1 cellular context compared by ENCODE assay signal in the genomic region with DNA sequence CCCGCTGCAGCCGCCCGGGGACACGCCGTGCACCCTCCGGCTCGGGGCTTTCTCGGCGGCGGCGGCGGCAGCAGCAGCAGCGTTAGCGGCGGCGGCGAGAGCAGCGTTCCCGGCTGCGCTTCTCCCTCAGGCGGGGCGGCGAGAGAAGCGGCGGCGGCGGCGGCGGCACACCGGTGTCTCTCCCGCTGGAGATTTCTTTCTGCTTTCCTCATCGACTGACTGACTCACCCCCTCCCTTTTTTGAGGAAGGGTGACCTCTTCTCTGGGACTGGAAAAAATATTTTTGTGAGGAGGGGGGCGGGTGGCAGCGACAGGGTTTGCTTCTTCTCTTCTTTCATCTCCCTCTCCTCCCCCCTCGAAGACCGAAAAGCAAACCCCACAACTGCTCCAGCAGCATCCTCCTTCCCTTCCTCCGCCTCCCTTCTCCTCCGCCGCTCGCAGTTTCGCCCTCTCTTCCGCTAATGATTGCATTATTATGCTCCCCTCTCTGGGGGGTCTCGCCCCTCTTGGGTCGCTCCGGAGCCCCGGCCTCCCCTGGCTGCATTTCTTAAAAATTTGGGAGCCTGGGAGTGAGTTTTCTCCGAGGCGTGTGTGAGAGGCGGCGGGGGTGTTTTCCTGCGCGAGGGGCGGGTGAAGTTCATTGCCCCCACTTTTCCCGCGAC.
TF ChIP-seq lines count a peak whose summit lies in the region.

No MANE protein-coding gene starts in this region.

TF ChIP-seq in HEK293, 187 proteins besides CTCF, POLR2A, EP300 and RAD21 (continued from another document and continues in another):
- TF ChIP-seq, protein P1, sequence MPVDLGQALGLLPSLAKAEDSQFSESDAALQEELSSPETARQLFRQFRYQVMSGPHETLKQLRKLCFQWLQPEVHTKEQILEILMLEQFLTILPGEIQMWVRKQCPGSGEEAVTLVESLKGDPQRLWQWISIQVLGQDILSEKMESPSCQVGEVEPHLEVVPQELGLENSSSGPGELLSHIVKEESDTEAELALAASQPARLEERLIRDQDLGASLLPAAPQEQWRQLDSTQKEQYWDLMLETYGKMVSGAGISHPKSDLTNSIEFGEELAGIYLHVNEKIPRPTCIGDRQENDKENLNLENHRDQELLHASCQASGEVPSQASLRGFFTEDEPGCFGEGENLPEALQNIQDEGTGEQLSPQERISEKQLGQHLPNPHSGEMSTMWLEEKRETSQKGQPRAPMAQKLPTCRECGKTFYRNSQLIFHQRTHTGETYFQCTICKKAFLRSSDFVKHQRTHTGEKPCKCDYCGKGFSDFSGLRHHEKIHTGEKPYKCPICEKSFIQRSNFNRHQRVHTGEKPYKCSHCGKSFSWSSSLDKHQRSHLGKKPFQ (tag by site-specific recombination; IDR thresholded peaks at IDR 0.05), result no peak
- TF ChIP-seq ZNF138 (tag by site-specific recombination; IDR thresholded peaks at IDR 0.05; ENCODE audit: borderline replicate concordance), result no peak
- no peak for TF ChIP-seq ZNF544 (tag by site-specific recombination; IDR thresholded peaks at IDR 0.05)
- TF ChIP-seq ZFP37 (tag by site-specific recombination; IDR thresholded peaks at IDR 0.05), result no peak
- TF ChIP-seq ZNF362 (tag by site-specific recombination; IDR thresholded peaks at IDR 0.05), result no peak
- no peak for TF ChIP-seq ZNF747 (tag by site-specific recombination; IDR thresholded peaks at IDR 0.05)
- TF ChIP-seq ZNF26 (tag by site-specific recombination; IDR thresholded peaks at IDR 0.05), result no peak
- no peak for TF ChIP-seq ZNF2 (tag by site-specific recombination; IDR thresholded peaks at IDR 0.05)
- no peak for TF ChIP-seq YY1 (tag by site-specific recombination; IDR thresholded peaks at IDR 0.05)
- no peak for TF ChIP-seq ZFP41 (tag by site-specific recombination; IDR thresholded peaks at IDR 0.05; ENCODE audit: borderline replicate concordance)
- TF ChIP-seq, protein P2, sequence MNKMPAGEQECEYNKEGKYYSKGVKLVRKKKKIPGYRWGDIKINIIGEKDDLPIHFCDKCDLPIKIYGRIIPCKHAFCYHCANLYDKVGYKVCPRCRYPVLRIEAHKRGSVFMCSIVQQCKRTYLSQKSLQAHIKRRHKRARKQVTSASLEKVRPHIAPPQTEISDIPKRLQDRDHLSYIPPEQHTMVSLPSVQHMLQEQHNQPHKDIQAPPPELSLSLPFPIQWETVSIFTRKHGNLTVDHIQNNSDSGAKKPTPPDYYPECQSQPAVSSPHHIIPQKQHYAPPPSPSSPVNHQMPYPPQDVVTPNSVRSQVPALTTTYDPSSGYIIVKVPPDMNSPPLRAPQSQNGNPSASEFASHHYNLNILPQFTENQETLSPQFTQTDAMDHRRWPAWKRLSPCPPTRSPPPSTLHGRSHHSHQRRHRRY (tag by site-specific recombination; IDR thresholded peaks at IDR 0.05), result no peak
- no peak for TF ChIP-seq ZNF548 (tag by site-specific recombination; IDR thresholded peaks at IDR 0.05)
- 0 out of 2 replicates have a peak, but pooled peaks have one; percentile 24 for TF ChIP-seq ZBTB11 (tag by site-specific recombination; conservative IDR thresholded peaks at IDR 0.05; ENCODE audit: low read depth)
- no peak for TF ChIP-seq ZNF514 (tag by site-specific recombination; IDR thresholded peaks at IDR 0.05)
- no peak for TF ChIP-seq ZNF10 (tag by site-specific recombination; IDR thresholded peaks at IDR 0.05)
- TF ChIP-seq ZNF792 (tag by site-specific recombination; IDR thresholded peaks at IDR 0.05), result no peak
- TF ChIP-seq FEZF1 (tag by site-specific recombination; IDR thresholded peaks at IDR 0.05), result no peak
- no peak for TF ChIP-seq ZBTB44 (tag by site-specific recombination; IDR thresholded peaks at IDR 0.05)
- no peak for TF ChIP-seq ZNF530 (tag by site-specific recombination; IDR thresholded peaks at IDR 0.05; ENCODE audit: low read depth)
- TF ChIP-seq ZNF626 (tag by site-specific recombination; IDR thresholded peaks at IDR 0.05), result no peak
- no peak for TF ChIP-seq ZNF114 (tag by site-specific recombination; IDR thresholded peaks at IDR 0.05)
- no peak for TF ChIP-seq ZNF549 (tag by site-specific recombination; IDR thresholded peaks at IDR 0.05)
- TF ChIP-seq, protein P3, sequence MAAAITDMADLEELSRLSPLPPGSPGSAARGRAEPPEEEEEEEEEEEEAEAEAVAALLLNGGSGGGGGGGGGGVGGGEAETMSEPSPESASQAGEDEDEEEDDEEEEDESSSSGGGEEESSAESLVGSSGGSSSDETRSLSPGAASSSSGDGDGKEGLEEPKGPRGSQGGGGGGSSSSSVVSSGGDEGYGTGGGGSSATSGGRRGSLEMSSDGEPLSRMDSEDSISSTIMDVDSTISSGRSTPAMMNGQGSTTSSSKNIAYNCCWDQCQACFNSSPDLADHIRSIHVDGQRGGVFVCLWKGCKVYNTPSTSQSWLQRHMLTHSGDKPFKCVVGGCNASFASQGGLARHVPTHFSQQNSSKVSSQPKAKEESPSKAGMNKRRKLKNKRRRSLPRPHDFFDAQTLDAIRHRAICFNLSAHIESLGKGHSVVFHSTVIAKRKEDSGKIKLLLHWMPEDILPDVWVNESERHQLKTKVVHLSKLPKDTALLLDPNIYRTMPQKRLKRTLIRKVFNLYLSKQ (tag by site-specific recombination; IDR thresholded peaks at IDR 0.05; ENCODE audit: borderline replicate concordance), result no peak
- peak; percentile 80 for TF ChIP-seq ZBTB17 (tag by site-specific recombination; IDR thresholded peaks at IDR 0.05)
- TF ChIP-seq GLIS2 (tag by site-specific recombination; IDR thresholded peaks at IDR 0.05), result peak; percentile 75
- TF ChIP-seq ZNF202 (tag by site-specific recombination; IDR thresholded peaks at IDR 0.05; ENCODE audit: borderline replicate concordance), result no peak
- no peak for TF ChIP-seq ZNF558 (tag by site-specific recombination; IDR thresholded peaks at IDR 0.05)
- no peak; the same call in 1 of the 2 replicates for TF ChIP-seq ZNF660 (tag by site-specific recombination; IDR thresholded peaks at IDR 0.05)
- no peak for TF ChIP-seq ZNF391 (tag by site-specific recombination; IDR thresholded peaks at IDR 0.05; ENCODE audit: borderline replicate concordance, low read depth)
- TF ChIP-seq ZNF19 (tag by site-specific recombination; IDR thresholded peaks at IDR 0.05; ENCODE audit: low read depth), result no peak
- TF ChIP-seq KLF16 (tag by site-specific recombination; IDR thresholded peaks at IDR 0.05), result peak; percentile 55; the same call in 1 of the 2 replicates
- TF ChIP-seq ZNF132 (tag by site-specific recombination; IDR thresholded peaks at IDR 0.05; ENCODE audit: borderline replicate concordance), result no peak
- TF ChIP-seq EGR2 (tag by site-specific recombination; IDR thresholded peaks at IDR 0.05; ENCODE audit: low read depth), result peak; percentile 54
- TF ChIP-seq, protein P4, sequence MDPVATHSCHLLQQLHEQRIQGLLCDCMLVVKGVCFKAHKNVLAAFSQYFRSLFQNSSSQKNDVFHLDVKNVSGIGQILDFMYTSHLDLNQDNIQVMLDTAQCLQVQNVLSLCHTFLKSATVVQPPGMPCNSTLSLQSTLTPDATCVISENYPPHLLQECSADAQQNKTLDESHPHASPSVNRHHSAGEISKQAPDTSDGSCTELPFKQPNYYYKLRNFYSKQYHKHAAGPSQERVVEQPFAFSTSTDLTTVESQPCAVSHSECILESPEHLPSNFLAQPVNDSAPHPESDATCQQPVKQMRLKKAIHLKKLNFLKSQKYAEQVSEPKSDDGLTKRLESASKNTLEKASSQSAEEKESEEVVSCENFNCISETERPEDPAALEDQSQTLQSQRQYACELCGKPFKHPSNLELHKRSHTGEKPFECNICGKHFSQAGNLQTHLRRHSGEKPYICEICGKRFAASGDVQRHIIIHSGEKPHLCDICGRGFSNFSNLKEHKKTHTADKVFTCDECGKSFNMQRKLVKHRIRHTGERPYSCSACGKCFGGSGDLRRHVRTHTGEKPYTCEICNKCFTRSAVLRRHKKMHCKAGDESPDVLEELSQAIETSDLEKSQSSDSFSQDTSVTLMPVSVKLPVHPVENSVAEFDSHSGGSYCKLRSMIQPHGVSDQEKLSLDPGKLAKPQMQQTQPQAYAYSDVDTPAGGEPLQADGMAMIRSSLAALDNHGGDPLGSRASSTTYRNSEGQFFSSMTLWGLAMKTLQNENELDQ (tag by site-specific recombination; IDR thresholded peaks at IDR 0.05; ENCODE audit: low read depth), result no peak
- no peak for TF ChIP-seq ZNF510 (tag by site-specific recombination; IDR thresholded peaks at IDR 0.05; ENCODE audit: insufficient replicate concordance)
- TF ChIP-seq, protein P5, sequence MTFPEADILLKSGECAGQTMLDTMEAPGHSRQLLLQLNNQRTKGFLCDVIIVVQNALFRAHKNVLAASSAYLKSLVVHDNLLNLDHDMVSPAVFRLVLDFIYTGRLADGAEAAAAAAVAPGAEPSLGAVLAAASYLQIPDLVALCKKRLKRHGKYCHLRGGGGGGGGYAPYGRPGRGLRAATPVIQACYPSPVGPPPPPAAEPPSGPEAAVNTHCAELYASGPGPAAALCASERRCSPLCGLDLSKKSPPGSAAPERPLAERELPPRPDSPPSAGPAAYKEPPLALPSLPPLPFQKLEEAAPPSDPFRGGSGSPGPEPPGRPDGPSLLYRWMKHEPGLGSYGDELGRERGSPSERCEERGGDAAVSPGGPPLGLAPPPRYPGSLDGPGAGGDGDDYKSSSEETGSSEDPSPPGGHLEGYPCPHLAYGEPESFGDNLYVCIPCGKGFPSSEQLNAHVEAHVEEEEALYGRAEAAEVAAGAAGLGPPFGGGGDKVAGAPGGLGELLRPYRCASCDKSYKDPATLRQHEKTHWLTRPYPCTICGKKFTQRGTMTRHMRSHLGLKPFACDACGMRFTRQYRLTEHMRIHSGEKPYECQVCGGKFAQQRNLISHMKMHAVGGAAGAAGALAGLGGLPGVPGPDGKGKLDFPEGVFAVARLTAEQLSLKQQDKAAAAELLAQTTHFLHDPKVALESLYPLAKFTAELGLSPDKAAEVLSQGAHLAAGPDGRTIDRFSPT (tag by site-specific recombination; IDR thresholded peaks at IDR 0.05), result no peak
- no peak for TF ChIP-seq HOXD13 (CRISPR knock-in tag; IDR thresholded peaks at IDR 0.05; ENCODE audit: borderline replicate concordance)
- no peak for TF ChIP-seq ZNF416 (tag by site-specific recombination; IDR thresholded peaks at IDR 0.05)
- no peak for TF ChIP-seq ZNF354C (tag by site-specific recombination; IDR thresholded peaks at IDR 0.05; ENCODE audit: borderline replicate concordance, low read depth)
- no peak for TF ChIP-seq ZNF157 (tag by site-specific recombination; IDR thresholded peaks at IDR 0.05)
- TF ChIP-seq ZNF341 (tag by site-specific recombination; IDR thresholded peaks at IDR 0.05; ENCODE audit: low read depth), result peak; percentile 85
- peak; percentile 47 for TF ChIP-seq ZFHX2 (tag by site-specific recombination; conservative IDR thresholded peaks at IDR 0.05)
- no peak for TF ChIP-seq ZNF350 (tag by site-specific recombination; IDR thresholded peaks at IDR 0.05)
